8 cellular contexts compared by ENCODE assay signal in genomic region chr12:116399055-116399454, GRCh38.
"Had no signal": no experiment of that assay in that cellular context is flagged by ENCODE, and none has a peak within 500 bp of the region (broad histone marks: within the 10 kb centered on the region; RNA-seq: fewer than 3 reads in every experiment).

No MANE protein-coding gene starts in this region.

- DNase-seq: GDM1, GF-D8 had no signal

- FAIRE-seq: G401.6, GM12878, GM12891, GM12892, GM18507, GM19239 had no signal

- ATAC-seq: GM12878 had no signal

- H3K4me3 ChIP-seq: GM12878 had no signal
